In the genomic region with DNA sequence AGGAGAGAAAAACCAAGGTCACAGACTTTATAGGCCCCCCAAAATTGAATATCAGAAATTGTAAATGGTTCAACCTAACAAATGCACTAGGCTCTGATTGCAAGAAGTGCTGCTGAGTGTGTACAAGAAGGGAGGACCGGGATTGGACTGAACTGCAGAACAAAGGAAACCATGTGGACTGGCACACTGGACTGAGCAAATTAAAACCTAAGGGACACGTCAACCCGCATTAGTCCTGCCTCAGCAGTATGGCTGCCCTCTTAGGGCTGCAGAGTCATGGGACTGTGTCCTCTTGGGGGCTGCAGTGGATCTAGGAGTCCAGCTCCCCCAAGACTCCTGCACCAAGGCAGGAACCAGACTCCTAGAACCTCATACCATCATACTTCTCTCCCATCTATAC, we compare ENCODE assay signal across 28 cellular contexts. TPM values are rescaled to one million over a fixed set of nuclear protein-coding genes. Genes with fewer than 3 reads are reported as not detected.
"Had no signal": no experiment of that assay in that cellular context is flagged by ENCODE, and none has a peak within 500 bp of the region (broad histone marks: within the 10 kb centered on the region; RNA-seq: fewer than 3 reads in every experiment).

No MANE protein-coding gene starts in this region.

- H3K4me3 ChIP-seq: colonic mucosa had no signal

- H3K27ac Mint-ChIP-seq: activated CD4-positive, alpha-beta memory T cell treated with anti-CD3 and anti-CD28 coated beads, Interleukin-2, amount 10 ng/mL, durations not matched to agents 7 days and 5 days; activated CD8-positive, alpha-beta memory T cell treated with anti-CD3 and anti-CD28 coated beads, Interleukin-2, amount 10 ng/mL, durations not matched to agents 7 days and 5 days; activated naive CD4-positive, alpha-beta T cell treated with anti-CD3 and anti-CD28 coated beads, Interleukin-2, amount 10 ng/mL, durations not matched to agents 7 days and 5 days; activated naive CD8-positive, alpha-beta T cell treated with anti-CD3 and anti-CD28 coated beads, Interleukin-2, amount 50 U/mL, for 24 hours; activated T-helper 2 cell treated with anti-CD3 and anti-CD28 coated beads, Interferon-gamma antibody, Interleukin-2, Interleukin-4, amounts not matched to agents 10 μg/mL and 5 μg/mL and 100 μg/mL, durations not matched to agents 14 hours and 24 hours and 36 hours; brain; endodermal cell; nephron; progenitor cell of endocrine pancreas; stimulated activated naive CD8-positive, alpha-beta T cell treated with anti-CD3 and anti-CD28 coated beads, Interleukin-15, Interleukin-2, amounts not matched to agents 100 ng/mL and 50 ng/mL, for 24 hours; T-helper 2 cell treated with Interferon-gamma antibody and Interleukin-4, amounts not matched to agents 5 μg/mL and 100 μg/mL, for 36 hours had no signal

- H3K4me3 Mint-ChIP-seq: activated CD4-positive, alpha-beta memory T cell treated with anti-CD3 and anti-CD28 coated beads, Interleukin-2, amount 10 ng/mL, durations not matched to agents 7 days and 5 days; activated CD8-positive, alpha-beta memory T cell treated with anti-CD3 and anti-CD28 coated beads, Interleukin-2, amount 10 ng/mL, durations not matched to agents 7 days and 5 days; activated naive CD4-positive, alpha-beta T cell treated with anti-CD3 and anti-CD28 coated beads, Interleukin-2, amount 10 ng/mL, durations not matched to agents 7 days and 5 days; activated naive CD8-positive, alpha-beta T cell treated with anti-CD3 and anti-CD28 coated beads, Interleukin-2, amount 50 U/mL, for 24 hours; brain; endodermal cell; nephron; stimulated activated naive CD8-positive, alpha-beta T cell treated with anti-CD3 and anti-CD28 coated beads, Interleukin-15, Interleukin-2, amounts not matched to agents 100 ng/mL and 50 ng/mL, for 24 hours; T-helper 2 cell treated with Interferon-gamma antibody and Interleukin-4, amounts not matched to agents 5 μg/mL and 100 μg/mL, for 36 hours had no signal

- H3K4me1 Mint-ChIP-seq: brain had no signal

- H3K36me3 Mint-ChIP-seq: activated CD8-positive, alpha-beta memory T cell treated with anti-CD3 and anti-CD28 coated beads, Interleukin-2, amount 10 ng/mL, durations not matched to agents 7 days and 5 days; activated naive CD4-positive, alpha-beta T cell treated with anti-CD3 and anti-CD28 coated beads, Interleukin-2, amount 10 ng/mL, durations not matched to agents 7 days and 5 days; brain had no signal

- H3K9me3 ChIP-seq: colonic mucosa, suprapubic skin, vagina had no signal

- H3K9me3 Mint-ChIP-seq: activated CD4-positive, alpha-beta memory T cell treated with anti-CD3 and anti-CD28 coated beads, Interleukin-2, amount 10 ng/mL, durations not matched to agents 7 days and 5 days; activated naive CD4-positive, alpha-beta T cell treated with anti-CD3 and anti-CD28 coated beads, Interleukin-2, amount 10 ng/mL, durations not matched to agents 7 days and 5 days; activated naive CD8-positive, alpha-beta T cell treated with anti-CD3 and anti-CD28 coated beads, Interleukin-2, amount 50 U/mL, for 24 hours; activated T-helper 2 cell treated with anti-CD3 and anti-CD28 coated beads, Interferon-gamma antibody, Interleukin-2, Interleukin-4, amounts not matched to agents 10 μg/mL and 5 μg/mL and 100 μg/mL, durations not matched to agents 14 hours and 24 hours and 36 hours; endodermal cell; nephron; stimulated activated naive CD8-positive, alpha-beta T cell treated with anti-CD3 and anti-CD28 coated beads, Interleukin-15, Interleukin-2, amounts not matched to agents 100 ng/mL and 50 ng/mL, for 24 hours; T-helper 2 cell treated with Interferon-gamma antibody and Interleukin-4, amounts not matched to agents 5 μg/mL and 100 μg/mL, for 36 hours had no signal

- ATAC-seq: activated CD8-positive, alpha-beta memory T cell treated with anti-CD3 and anti-CD28 coated beads, Interleukin-2, amount 10 ng/mL, durations not matched to agents 7 days and 5 days; activated naive CD8-positive, alpha-beta T cell treated with anti-CD3 and anti-CD28 coated beads, Interleukin-2, amount 50 U/mL, for 24 hours had no signal

- H3K27ac ChIP-seq: colonic mucosa, epithelial cell of prostate, hepatocyte, suprapubic skin, vagina had no signal

- H3K27me3 ChIP-seq: vagina had no signal

- DNase-seq: activated CD4-positive, alpha-beta memory T cell treated with anti-CD3 and anti-CD28 coated beads, Interleukin-2, amount 10 ng/mL, durations not matched to agents 7 days and 5 days; activated CD4-positive, alpha-beta T cell treated with anti-CD3 and anti-CD28 coated beads for 48 hours; activated CD4-positive, CD25-positive, alpha-beta regulatory T cell; activated CD8-positive, alpha-beta memory T cell treated with anti-CD3 and anti-CD28 coated beads, Interleukin-2, amount 10 ng/mL, durations not matched to agents 7 days and 5 days; activated naive CD4-positive, alpha-beta T cell treated with anti-CD3 and anti-CD28 coated beads, Interleukin-2, amount 10 ng/mL, durations not matched to agents 7 days and 5 days; activated naive CD8-positive, alpha-beta T cell treated with anti-CD3 and anti-CD28 coated beads, Interleukin-2, amount 50 U/mL, for 24 hours; activated T-cell treated with anti-CD3 and anti-CD28 coated beads, Interleukin-2, amount 50 U/mL, for 1 hour; colonic mucosa; foreskin fibroblast; midbrain; small intestine; stimulated activated CD4-positive, alpha-beta T cell treated with anti-CD3 and anti-CD28 coated beads, Interleukin-15, amount 100 ng/mL, for 24 hours; stimulated activated CD4-positive, alpha-beta T cell treated with anti-CD3 and anti-CD28 coated beads, Interleukin-2, amount 100 ng/mL, for 48 hours; trophoblast cell had no signal

- H3K36me3 ChIP-seq: colonic mucosa, suprapubic skin, vagina had no signal

RNA-seq across cellular contexts. Expression of gene CISTR, which starts 0.9 kb away (rescaled TPM):
- total RNA-seq: activated CD4-positive, alpha-beta memory T cell treated with anti-CD3 and anti-CD28 coated beads, Interleukin-2, amount 10 ng/mL, durations not matched to agents 7 days and 5 days; activated CD8-positive, alpha-beta memory T cell treated with anti-CD3 and anti-CD28 coated beads, Interleukin-2, amount 10 ng/mL, durations not matched to agents 7 days and 5 days; activated T-helper 2 cell treated with anti-CD3 and anti-CD28 coated beads, Interferon-gamma antibody, Interleukin-2, Interleukin-4, amounts not matched to agents 10 μg/mL and 5 μg/mL and 100 μg/mL, durations not matched to agents 14 hours and 24 hours and 36 hours; colonic mucosa; endodermal cell; hepatocyte; lung microvascular endothelial cell; omental fat pad; progenitor cell of endocrine pancreas; suprapubic skin; vagina had no signal
- polyA plus RNA-seq: hepatocyte, keratinocyte, small intestine had no signal
